ENCODE assay signal across 8 cellular contexts in the genomic region with DNA sequence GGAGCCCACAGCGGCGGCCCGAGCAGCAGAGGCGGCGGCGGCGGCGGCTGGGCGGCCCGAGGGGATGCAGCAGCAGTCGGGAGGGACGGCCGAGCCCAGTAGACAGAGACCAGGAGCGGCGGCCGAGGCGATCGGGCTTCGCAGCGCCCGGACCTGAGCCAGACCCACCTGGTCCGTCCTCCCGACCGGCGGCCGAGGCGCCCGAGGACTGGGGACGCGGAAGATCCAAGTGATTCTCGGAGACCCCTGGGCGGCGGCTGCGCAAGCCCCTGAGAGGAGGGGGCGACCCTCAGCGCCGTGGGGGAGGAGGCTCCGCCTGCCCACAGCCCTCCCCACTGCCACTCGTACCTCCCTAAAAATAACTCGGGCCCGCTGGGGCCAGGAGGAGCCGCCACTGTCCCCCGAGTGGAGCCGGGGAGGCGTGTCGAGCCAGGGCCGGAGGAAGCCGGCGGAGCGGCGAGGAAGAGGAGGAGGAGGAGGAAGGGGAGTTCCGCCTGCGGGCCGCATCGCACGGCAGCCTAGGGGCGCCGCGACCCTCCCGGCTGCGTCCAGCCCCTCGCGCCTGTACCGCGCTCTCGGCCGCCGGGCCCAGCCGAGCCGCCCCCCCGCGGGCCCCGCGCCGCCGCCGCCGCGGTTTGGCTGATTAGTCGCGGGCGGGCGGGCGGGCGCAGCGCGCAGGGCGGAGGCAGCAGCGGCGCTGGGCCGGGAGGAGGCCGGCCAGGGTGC. TPM values are rescaled to one million over a fixed set of nuclear protein-coding genes. Genes with fewer than 3 reads are reported as not detected.
DNase-seq lines count a peak whose midpoint lies in the region; ATAC-seq, FAIRE-seq and TF ChIP-seq lines count a peak whose summit lies in the region.

No MANE protein-coding gene starts in this region.

- peak; percentile 4 to 62 (median 32) for DNase-seq in CD8-positive, alpha-beta T cell
- peak; percentile 23 for DNase-seq in T-helper 2 cell treated with Interferon-gamma antibody and Interleukin-4, amounts not matched to agents 5 μg/mL and 100 μg/mL, for 36 hours (ENCODE audit: low spot score)
- DNase-seq in K562 (ENCODE audit: extremely low read depth in 1 of 4, low spot score in 3 of 4): peak; percentile 60 to 71 (median 64)
- DNase-seq in inferior parietal cortex (ENCODE audit: extremely low spot score): no peak

- TF ChIP-seq CTCF in CD8-positive, alpha-beta T cell (IDR thresholded peaks at IDR 0.05): no peak
- TF ChIP-seq CTCF in K562 (IDR thresholded peaks at IDR 0.05 in 2 of 3, conservative IDR thresholded peaks at IDR 0.05 in 1 of 3; ENCODE audit: insufficient read depth in 2 of 3, low read depth in 1 of 3, low read length in 3 of 3): peak in 1 of 3 experiments; percentile 17; a peak in 1 of 6 replicates

- H2AFZ ChIP-seq in K562 (ENCODE audit: low read depth, low read length): peak overlapping the region; percentile 78

- H3K27me3 Mint-ChIP-seq in CD8-positive, alpha-beta T cell (ENCODE audit: low read depth): peaks cover 11% of the 10 kb centered on the region
- peaks cover 26% of the 10 kb centered on the region for H3K27me3 Mint-ChIP-seq in T-helper 2 cell treated with Interferon-gamma antibody and Interleukin-4, amounts not matched to agents 5 μg/mL and 100 μg/mL, for 36 hours (ENCODE audit: low read depth)

- peaks cover 52% of the 10 kb centered on the region for H3K79me2 ChIP-seq in K562 (ENCODE audit: control insufficient read depth, insufficient read depth, low read length)

- ATAC-seq in CD8-positive, alpha-beta T cell: peak; percentile 24
- ATAC-seq in GM19455 (IDR thresholded peaks at IDR 0.05; ENCODE audit: unreplicated experiment): peak; percentile 33
- peak; percentile 26 for ATAC-seq in HG03521 (IDR thresholded peaks at IDR 0.05; ENCODE audit: unreplicated experiment)
- peak; percentile 52 for ATAC-seq in K562

- H3K9me1 ChIP-seq in K562 (ENCODE audit: control insufficient read depth, insufficient read depth, low read length): no peaks in the 10 kb centered on the region

- POLR2A ChIA-PET in CD8-positive, alpha-beta T cell (lab: Charles Lee): interaction anchor here (1.4 kb wide), 1 partner anchor 14 kb away, joined by 3 read pairs; no protein-coding TSS in a partner anchor
- POLR2A ChIA-PET in K562 (lab: Yijun Ruan, JAX): interaction anchor here (0.5 to 0.6 kb wide), 2 partner anchors 179 to 505 kb away, joined by 3 to 4 read pairs; no protein-coding TSS in a partner anchor

- H3K4me3 ChIP-seq in CD8-positive, alpha-beta T cell (ENCODE audit: low read depth, low read length): peak overlapping the region; percentile 59
- peak overlapping the region; percentile 93 for H3K4me3 ChIP-seq in K562
- peak overlapping the region; percentile 82 for H3K4me3 ChIP-seq in iPS-15b (ENCODE audit: low read depth, low read length)
- peak overlapping the region; percentile 87 for H3K4me3 ChIP-seq in skeletal muscle satellite cell (ENCODE audit: low read length)

- no peak for TF ChIP-seq POLR2A in K562 (conservative IDR thresholded peaks at IDR 0.05)

- no peaks in the 10 kb centered on the region for H3K9me3 ChIP-seq in CD8-positive, alpha-beta T cell (ENCODE audit: low read length)
- H3K9me3 ChIP-seq in K562 (replicated peaks; ENCODE audit: control insufficient read depth, insufficient read depth, low read depth, low read length) (no peaks in the 10 kb centered on the region), iPS-15b (ENCODE audit: control insufficient read depth, insufficient read depth, low read length) (no peaks in the 10 kb centered on the region), skeletal muscle satellite cell (replicated peaks; ENCODE audit: low read length) (no peaks in the 10 kb centered on the region)

- peaks cover 36% of the 10 kb centered on the region for H3K4me1 Mint-ChIP-seq in CD8-positive, alpha-beta T cell (ENCODE audit: low read depth)
- peaks cover 47% of the 10 kb centered on the region for H3K4me1 Mint-ChIP-seq in T-helper 2 cell treated with Interferon-gamma antibody and Interleukin-4, amounts not matched to agents 5 μg/mL and 100 μg/mL, for 36 hours (ENCODE audit: low read depth)

- 0 out of 4 replicates have a peak, but pooled peaks of 1 of the 2 experiments have one; percentile 17 for TF ChIP-seq RAD21 in K562 (CRISPR knock-in tag; conservative IDR thresholded peaks at IDR 0.05 in 1 of 2, IDR thresholded peaks at IDR 0.05 in 1 of 2)

- peaks cover 14% of the 10 kb centered on the region for H3K4me1 ChIP-seq in CD8-positive, alpha-beta T cell (ENCODE audit: insufficient read depth, low read length)
- peaks cover 13 to 38% of the 10 kb centered on the region in 2 experiments for H3K4me1 ChIP-seq in K562 (replicated peaks in 1 of 2; ENCODE audit: control insufficient read depth in 2 of 2, insufficient read depth in 2 of 2, low read length in 2 of 2)
- peaks cover 17% of the 10 kb centered on the region for H3K4me1 ChIP-seq in iPS-15b (ENCODE audit: control insufficient read depth, insufficient read depth, low read length)
- H3K4me1 ChIP-seq in skeletal muscle satellite cell (ENCODE audit: control insufficient read depth, insufficient read depth, low read length): peaks cover 31% of the 10 kb centered on the region

- WGBS in K562 (ENCODE audit: insufficient coverage, low coverage, missing lambda C conversion rate): 1% methylated on average over 29 of the region's 92 CpGs

- peaks cover 4% of the 10 kb centered on the region; the same call in 1 of the 2 replicates for H4K20me1 ChIP-seq in K562 (replicated peaks; ENCODE audit: control insufficient read depth, insufficient read depth, low read length)

- H3K27ac Mint-ChIP-seq in CD8-positive, alpha-beta T cell: no peak overlapping the region
- H3K27ac Mint-ChIP-seq in T-helper 2 cell treated with Interferon-gamma antibody and Interleukin-4, amounts not matched to agents 5 μg/mL and 100 μg/mL, for 36 hours: no peak overlapping the region

- in situ Hi-C loops in K562 (cut with MboI): no loop called here

- peak overlapping the region; percentile 72 to 97 for H3K9ac ChIP-seq in K562 (ENCODE audit: insufficient read depth in 1 of 2, low read depth in 2 of 2, low read length in 2 of 2)
- peak overlapping the region; percentile 57 for H3K9ac ChIP-seq in iPS-15b (ENCODE audit: low read depth, low read length)
- peak overlapping the region; percentile 91 for H3K9ac ChIP-seq in skeletal muscle satellite cell (ENCODE audit: low read depth, low read length)

- H3K4me2 ChIP-seq in K562 (ENCODE audit: insufficient read depth, low read length): peak overlapping the region; percentile 92
- peak overlapping the region; percentile 89 for H3K4me2 ChIP-seq in skeletal muscle satellite cell (ENCODE audit: low read length)

- H3K27me3 ChIP-seq in CD8-positive, alpha-beta T cell (ENCODE audit: insufficient read depth, low read length): no peaks in the 10 kb centered on the region
- H3K27me3 ChIP-seq in K562 (ENCODE audit: control insufficient read depth in 2 of 2, insufficient read depth in 2 of 2, low read length in 2 of 2) (no peaks in the 10 kb centered on the region), iPS-15b (ENCODE audit: control insufficient read depth, insufficient read depth, low read length) (peaks cover 16% of the 10 kb centered on the region), skeletal muscle satellite cell (ENCODE audit: control insufficient read depth, insufficient read depth, low read length) (no peaks in the 10 kb centered on the region)

- TF ChIP-seq EP300 in K562 (IDR thresholded peaks at IDR 0.05; ENCODE audit: low read length): no peak

- no peaks in the 10 kb centered on the region for H3K36me3 ChIP-seq in CD8-positive, alpha-beta T cell (ENCODE audit: insufficient read depth, low read length)
- no peaks in the 10 kb centered on the region for H3K36me3 ChIP-seq in K562 (ENCODE audit: control insufficient read depth, insufficient read depth, low read length)
- H3K36me3 ChIP-seq in iPS-15b (ENCODE audit: control insufficient read depth, insufficient read depth, low read length): no peaks in the 10 kb centered on the region
- H3K36me3 ChIP-seq in skeletal muscle satellite cell (ENCODE audit: insufficient read depth, low read length): no peaks in the 10 kb centered on the region

- CTCF ChIA-PET in CD8-positive, alpha-beta T cell (lab: Charles Lee): no interaction called here
- CTCF ChIA-PET in K562 (lab: Yijun Ruan, JAX; ENCODE audit: low intra/inter-chr PET ratio): interaction anchor here (0.9 kb wide), 1 partner anchor 72 kb away, joined by 3 read pairs; no protein-coding TSS in a partner anchor

- FAIRE-seq in K562 (lab: Jason Lieb, UNC): no peak

- BruUV-seq in K562 (replicated peaks; lab: Mats Ljungman, UMichigan): no TSS peak

- intact Hi-C loops in CD8-positive, alpha-beta T cell (cut with DNase I, micrococcal nuclease): loop anchor here (1.0 to 5.0 kb wide), 5 partner anchors 74 to 431 kb away; partner anchors contain the start of genes FNIP2 (in 2 of the 2), PPID (in 2 of the 2) and ETFDH (in 1 of the 2)
- intact Hi-C loops in K562 (cut with micrococcal nuclease): loop anchor here (2.0 to 10.0 kb wide), 3 partner anchors 47 to 341 kb away; no protein-coding TSS in a partner anchor

- H3K4me3 Mint-ChIP-seq in CD8-positive, alpha-beta T cell: peak overlapping the region; percentile 89
- no peak overlapping the region for H3K4me3 Mint-ChIP-seq in T-helper 2 cell treated with Interferon-gamma antibody and Interleukin-4, amounts not matched to agents 5 μg/mL and 100 μg/mL, for 36 hours

- H3K36me3 Mint-ChIP-seq in CD8-positive, alpha-beta T cell: peaks cover 2% of the 10 kb centered on the region
- H3K36me3 Mint-ChIP-seq in T-helper 2 cell treated with Interferon-gamma antibody and Interleukin-4, amounts not matched to agents 5 μg/mL and 100 μg/mL, for 36 hours (ENCODE audit: low read depth): peaks cover 2% of the 10 kb centered on the region

- peak overlapping the region; percentile 83 for H3K27ac ChIP-seq in CD8-positive, alpha-beta T cell (ENCODE audit: low read depth, low read length)
- peak overlapping the region; percentile 83 for H3K27ac ChIP-seq in K562 (ENCODE audit: extremely low read depth, low read depth, low read length)

- no peaks in the 10 kb centered on the region for H3K9me3 Mint-ChIP-seq in CD8-positive, alpha-beta T cell
- H3K9me3 Mint-ChIP-seq in T-helper 2 cell treated with Interferon-gamma antibody and Interleukin-4, amounts not matched to agents 5 μg/mL and 100 μg/mL, for 36 hours: no peaks in the 10 kb centered on the region

RNA-seq across cellular contexts. Expression of gene RAPGEF2, which starts 0.7 kb away (rescaled TPM):
- total RNA-seq in CD8-positive, alpha-beta T cell: 10 to 100 TPM; 24.1 to 25.8 TPM
- 50.9 and 149 TPM in 2 replicates for total RNA-seq in K562 (2011; cell fraction: chromatin; rRNA removed; ENCODE audit: low replicate concordance)
- 21.8 and 31.8 TPM in 2 replicates for total RNA-seq in K562 (2011; cell fraction: nucleolus; rRNA removed)
- total RNA-seq in K562 (2011; cell fraction: nucleoplasm; rRNA removed): 43.3 and 46.7 TPM in 2 replicates
- total RNA-seq in K562 (2014; rRNA removed) (21.2 and 21.4 TPM in 2 replicates), K562 (2014; rRNA removed; fragmentation: Illumina TruSeq; extraction: Trizol) (24.1 and 27.3 TPM in 2 replicates), K562 (2015; rRNA removed; fragmentation: Illumina TruSeq; extraction: Trizol) (29.9 and 32.6 TPM in 2 replicates), K562 (2021) (17.1 and 23.1 TPM in 2 replicates)
- polyA plus RNA-seq in K562 (2011; rRNA removed) (28.4 and 31.1 TPM in 2 replicates), K562 (2014; fragmentation: Illumina TruSeq; extraction: Trizol) (22.1 and 26.8 TPM in 2 replicates), K562 (2014; fragmentation: Nextera tagmentation; extraction: Ambion mirVana) (1 to 10 TPM; 3.1 to 3.4 TPM), K562 (2014; rRNA removed) (13.1 and 15.0 TPM in 2 replicates)
- polyA plus RNA-seq in K562 (2011; cell fraction: cytosol; rRNA removed): 15.8 and 20.2 TPM in 2 replicates
- 45.9 and 58.3 TPM in 2 replicates for polyA plus RNA-seq in K562 (2011; cell fraction: nucleus; rRNA removed)
- polyA plus RNA-seq in K562 (2012): 16.1 and 24.1 TPM in 2 replicates
- 127 and 148 TPM in 2 replicates for polyA minus RNA-seq in K562 (2011; rRNA and poly(A)+ RNA removed)
- 23.8 and 34.2 TPM in 2 replicates for polyA minus RNA-seq in K562 (2011; cell fraction: cytosol; rRNA and poly(A)+ RNA removed)
- 42.3 and 86.1 TPM in 2 replicates for polyA minus RNA-seq in K562 (2011; cell fraction: nucleus; rRNA and poly(A)+ RNA removed)
- total RNA-seq in skeletal muscle satellite cell (2012; rRNA removed): 26.4 and 29.5 TPM in 2 replicates
